In the genomic region with DNA sequence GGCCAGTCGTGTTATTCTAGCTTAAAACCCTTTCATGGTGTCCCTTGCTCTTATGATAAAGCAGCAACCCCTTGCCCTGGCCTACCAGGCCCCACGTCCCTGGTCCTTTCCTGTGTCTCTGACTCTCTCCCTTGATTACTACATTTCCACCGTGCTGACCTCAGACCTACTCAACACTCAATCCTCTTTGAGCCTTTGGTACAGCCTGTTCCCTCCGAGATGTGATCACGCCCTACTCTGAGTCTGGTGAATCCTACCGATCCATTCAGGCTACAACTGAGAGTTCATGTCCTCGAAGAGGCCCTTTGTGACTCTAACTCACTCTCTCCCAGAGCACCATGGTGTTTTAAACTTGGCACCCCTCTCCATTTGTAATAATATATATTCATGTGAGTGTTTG, we compare ENCODE assay signal across 13 cellular contexts. TPM values are rescaled to one million over a fixed set of nuclear protein-coding genes. Genes with fewer than 3 reads are reported as not detected.
DNase-seq lines count a peak whose midpoint lies in the region; ATAC-seq and TF ChIP-seq lines count a peak whose summit lies in the region.
"Not testable (repeated sequence)": the region's sequence is repeated elsewhere in the genome, so short reads cannot be mapped to it uniquely, and the experiment has no call there.
"Had no signal": no experiment of that assay in that cellular context is flagged by ENCODE, and none has a peak within 500 bp of the region (broad histone marks: within the 10 kb centered on the region; RNA-seq: fewer than 3 reads in every experiment).

No MANE protein-coding gene starts in this region.

- peaks cover 14% of the 10 kb centered on the region for H3K4me1 Mint-ChIP-seq in MCF 10A (ENCODE audit: insufficient read depth, unreplicated experiment)
- not testable (repeated sequence) for H3K4me1 Mint-ChIP-seq in nephron progenitor cell; stimulated activated effector memory CD8-positive, alpha-beta T cell treated with anti-CD3 and anti-CD28 coated beads, Interleukin-12 subunit alpha, Interleukin-12 subunit beta, amount 100 ng/mL, for 72 hours

- peak overlapping the region; percentile 20 for H3K4me3 Mint-ChIP-seq in MCF 10A (ENCODE audit: unreplicated experiment)
- not testable (repeated sequence) for H3K4me3 Mint-ChIP-seq in nephron progenitor cell; stimulated activated effector memory CD8-positive, alpha-beta T cell treated with anti-CD3 and anti-CD28 coated beads, Interleukin-12 subunit alpha, Interleukin-12 subunit beta, amount 100 ng/mL, for 72 hours

- not testable (repeated sequence) for TF ChIP-seq POLR2A in gastrocnemius medialis (IDR thresholded peaks at IDR 0.05)

- H3K27me3 ChIP-seq in ACC112 (ENCODE audit: insufficient read depth, low read length); gastrocnemius medialis: not testable (repeated sequence)

- H3K9me3 Mint-ChIP-seq in MCF 10A (ENCODE audit: unreplicated experiment); nephron progenitor cell; stimulated activated effector memory CD8-positive, alpha-beta T cell treated with anti-CD3 and anti-CD28 coated beads, Interleukin-12 subunit alpha, Interleukin-12 subunit beta, amount 100 ng/mL, for 72 hours: not testable (repeated sequence)

- peak; percentile 86 for ATAC-seq in esophagus mucosa
- peak; percentile 37 for ATAC-seq in left ventricle myocardium superior
- ATAC-seq in gastrocnemius medialis = peak; percentile 58 to 79
- ATAC-seq in stimulated activated effector memory CD8-positive, alpha-beta T cell treated with anti-CD3 and anti-CD28 coated beads, Interleukin-12 subunit alpha, Interleukin-12 subunit beta, amount 100 ng/mL, for 72 hours = not testable (repeated sequence)

- H3K27ac Mint-ChIP-seq in MCF 10A (ENCODE audit: low read depth, unreplicated experiment) (peak overlapping the region; percentile 89), nephron progenitor cell (peak overlapping the region; percentile 96)
- H3K27ac Mint-ChIP-seq in stimulated activated effector memory CD8-positive, alpha-beta T cell treated with anti-CD3 and anti-CD28 coated beads, Interleukin-12 subunit alpha, Interleukin-12 subunit beta, amount 100 ng/mL, for 72 hours = peak overlapping the region; percentile 8

- intact Hi-C loops in MCF 10A (cut with micrococcal nuclease); left ventricle myocardium superior (cut with micrococcal nuclease); gastrocnemius medialis (cut with DNase I; ENCODE audit: low total_unique reads): not testable (repeated sequence)

- DNase-seq in LHCN-M2 (ENCODE audit: low read depth) (peak; percentile 32), MCF 10A (ENCODE audit: unreplicated experiment) (peak; percentile 52)
- not testable (repeated sequence) for DNase-seq in left ventricle myocardium superior; nephron progenitor cell; gastrocnemius medialis; stimulated activated effector memory CD8-positive, alpha-beta T cell treated with anti-CD3 and anti-CD28 coated beads, Interleukin-12 subunit alpha, Interleukin-12 subunit beta, amount 100 ng/mL, for 72 hours (ENCODE audit: low spot score in 2 of 2)

- CTCF ChIA-PET in MCF 10A (lab: Yijun Ruan, JAX) = not testable (repeated sequence)

- peaks cover 12% of the 10 kb centered on the region for H3K4me1 ChIP-seq in ACC112 (ENCODE audit: control insufficient read depth, insufficient read depth, low read length, unreplicated experiment)
- H3K4me1 ChIP-seq in gastrocnemius medialis = not testable (repeated sequence)

- BruUV-seq in MCF 10A (replicated peaks; lab: Mats Ljungman, UMichigan) = not testable (repeated sequence)

- not testable (repeated sequence) for H3K27me3 Mint-ChIP-seq in MCF 10A (ENCODE audit: insufficient read depth, unreplicated experiment); nephron progenitor cell (ENCODE audit: low read depth, poor library complexity)

- TF ChIP-seq CTCF in MCF 10A (IDR thresholded peaks at IDR 0.05; ENCODE audit: unreplicated experiment); nephron progenitor cell (IDR thresholded peaks at IDR 0.05); gastrocnemius medialis (IDR thresholded peaks at IDR 0.05 in 4 of 5, conservative IDR thresholded peaks at IDR 0.05 in 1 of 5): not testable (repeated sequence)

- in situ Hi-C loops in gastrocnemius medialis (cut with MboI; ENCODE audit: low sequenced_read_pairs in 4 of 4) = not testable (repeated sequence)

- peak overlapping the region; percentile 78 for H3K27ac ChIP-seq in ACC112 (ENCODE audit: low read depth, low read length)
- not testable (repeated sequence) for H3K27ac ChIP-seq in gastrocnemius medialis

- H3K9me3 ChIP-seq in gastrocnemius medialis = not testable (repeated sequence)

- POLR2A ChIA-PET in MCF 10A (lab: Yijun Ruan, JAX) = not testable (repeated sequence)

- peaks cover 74% of the 10 kb centered on the region for H3K36me3 Mint-ChIP-seq in MCF 10A (ENCODE audit: insufficient read depth, unreplicated experiment)
- peaks cover 59% of the 10 kb centered on the region for H3K36me3 Mint-ChIP-seq in nephron progenitor cell (ENCODE audit: low read depth)
- H3K36me3 Mint-ChIP-seq in stimulated activated effector memory CD8-positive, alpha-beta T cell treated with anti-CD3 and anti-CD28 coated beads, Interleukin-12 subunit alpha, Interleukin-12 subunit beta, amount 100 ng/mL, for 72 hours = peaks cover 21% of the 10 kb centered on the region

- H3K79me2 ChIP-seq in ACC112 (ENCODE audit: control insufficient read depth, insufficient read depth, low read length, unreplicated experiment) = not testable (repeated sequence)

- H3K36me3 ChIP-seq in ACC112 (ENCODE audit: insufficient read depth, low read length) = not testable (repeated sequence)
- H3K36me3 ChIP-seq in gastrocnemius medialis = peaks cover 0 to 47% of the 10 kb centered on the region in 2 donors

- not testable (repeated sequence) for H2AFZ ChIP-seq in ACC112 (ENCODE audit: low read length, unreplicated experiment)

- H3K4me3 ChIP-seq in ACC112 (ENCODE audit: low read depth, low read length); gastrocnemius medialis: not testable (repeated sequence)

RNA-seq across cellular contexts. Expression of a gene that starts 10.5 kb away (rescaled TPM):
- 0.83 and 1.1 TPM in 2 replicates for total RNA-seq in LHCN-M2 (2014; rRNA removed)
- 1.2 TPM for polyA plus RNA-seq in LHCN-M2 (2012)
- total RNA-seq in MCF 10A (2022) = 3.4 and 5.3 TPM in 2 replicates
- total RNA-seq in esophagus mucosa = 8.0 TPM
- total RNA-seq in left ventricle myocardium superior = 0.35 TPM
- total RNA-seq in gastrocnemius medialis = 1 to 10 TPM; 1.1 to 2.7 (median 1.5) TPM
- total RNA-seq: G401, H9 had no signal
- polyA plus RNA-seq: CD14-positive monocyte; CD8-positive, alpha-beta memory T cell; GM23338 had no signal

RNA-seq across cellular contexts. Expression of a gene that starts 54.1 kb away (rescaled TPM):
- total RNA-seq in LHCN-M2 (2014; rRNA removed) (48.5 TPM in 2 replicates), MCF 10A (2022) (37.6 and 42.5 TPM in 2 replicates), esophagus mucosa (145 TPM), left ventricle myocardium superior (24.9 TPM), gastrocnemius medialis (10 to 100 TPM; 14.0 to 33.0 (median 21.2) TPM)
- polyA plus RNA-seq in LHCN-M2 (2012) = 72.4 TPM

Comparison
In these comparisons a context has a peak if more than half of its experiments do, and no peak if none do; other contexts are left out.
1. H3K27ac Mint-ChIP-seq: peak in every context shown above with its lines; median percentile 96 in nephron progenitor cell; 89 in MCF 10A; 8 in stimulated activated effector memory CD8-positive, alpha-beta T cell treated with anti-CD3 and anti-CD28 coated beads, Interleukin-12 subunit alpha, Interleukin-12 subunit beta, amount 100 ng/mL, for 72 hours.